10 cellular contexts compared by ENCODE assay signal in the genomic region with DNA sequence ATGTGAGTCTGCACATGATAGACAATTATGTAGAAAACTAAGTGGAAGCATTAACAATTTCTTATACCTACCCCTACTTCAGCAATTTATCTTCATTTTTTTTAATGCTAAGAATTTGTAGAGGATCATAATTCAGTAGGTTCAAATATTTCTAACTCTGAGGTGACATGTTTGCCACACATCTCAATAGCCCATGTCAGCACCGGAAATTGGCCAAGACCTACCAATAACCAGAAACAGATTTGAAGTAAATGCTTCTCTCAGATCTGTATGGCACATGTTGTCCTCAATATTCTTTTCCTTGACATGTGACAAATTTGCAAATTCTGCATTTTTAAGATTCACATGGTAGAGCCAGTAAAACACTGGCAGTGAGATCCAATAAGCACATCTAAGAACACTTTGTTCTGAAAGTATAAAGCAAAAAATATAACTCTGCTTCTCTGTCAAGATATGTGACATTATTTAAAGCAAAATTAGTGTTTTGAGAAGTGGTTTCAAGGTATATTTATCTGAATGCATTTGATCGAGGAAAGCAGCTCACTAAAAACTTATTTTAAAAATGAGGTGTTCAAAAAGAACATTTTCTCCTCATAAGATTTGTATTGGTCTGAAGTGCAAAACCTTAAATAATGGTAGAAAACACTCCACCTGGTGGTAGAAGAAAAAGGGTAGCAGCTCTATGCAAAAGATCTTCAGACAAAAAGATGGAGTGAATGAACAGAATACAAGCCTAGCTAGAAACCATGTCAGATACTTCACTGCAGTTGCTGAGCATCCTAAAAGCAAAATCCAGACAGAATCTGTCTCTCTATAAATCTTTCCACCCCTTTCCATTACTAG.
DNase-seq lines count a peak whose midpoint lies in the region; ATAC-seq and TF ChIP-seq lines count a peak whose summit lies in the region.
"Had no signal": no experiment of that assay in that cellular context is flagged by ENCODE, and none has a peak within 500 bp of the region (broad histone marks: within the 10 kb centered on the region; RNA-seq: fewer than 3 reads in every experiment).

No MANE protein-coding gene starts in this region.

- H3K27ac Mint-ChIP-seq in Caco-2 (ENCODE audit: unreplicated experiment), result no peak overlapping the region
- H3K27ac Mint-ChIP-seq in activated T-helper 2 cell treated with anti-CD3 and anti-CD28 coated beads, Interferon-gamma antibody, Interleukin-2, Interleukin-4, amounts not matched to agents 10 μg/mL and 5 μg/mL and 100 μg/mL, durations not matched to agents 14 hours and 24 hours and 36 hours, result no peak overlapping the region
- H3K27ac Mint-ChIP-seq: dendritic cell treated with granulocyte-macrophage colony-stimulating factor and Interleukin-4, amounts not matched to agents 40 ng/mL and 50 ng/mL, for 4 days had no signal

- H3K4me3 Mint-ChIP-seq in Caco-2 (ENCODE audit: unreplicated experiment), result no peak overlapping the region
- no peak overlapping the region for H3K4me3 Mint-ChIP-seq in activated T-helper 2 cell treated with anti-CD3 and anti-CD28 coated beads, Interferon-gamma antibody, Interleukin-2, Interleukin-4, amounts not matched to agents 10 μg/mL and 5 μg/mL and 100 μg/mL, durations not matched to agents 14 hours and 24 hours and 36 hours (ENCODE audit: low read depth)
- H3K4me3 Mint-ChIP-seq: dendritic cell treated with granulocyte-macrophage colony-stimulating factor and Interleukin-4, amounts not matched to agents 40 ng/mL and 50 ng/mL, for 4 days had no signal

- peaks cover under 1% of the 10 kb centered on the region for H3K4me1 Mint-ChIP-seq in Caco-2 (ENCODE audit: low read depth, unreplicated experiment)
- no peaks in the 10 kb centered on the region for H3K4me1 Mint-ChIP-seq in activated T-helper 2 cell treated with anti-CD3 and anti-CD28 coated beads, Interferon-gamma antibody, Interleukin-2, Interleukin-4, amounts not matched to agents 10 μg/mL and 5 μg/mL and 100 μg/mL, durations not matched to agents 14 hours and 24 hours and 36 hours (ENCODE audit: low read depth)

- TF ChIP-seq CTCF in Caco-2 (IDR thresholded peaks at IDR 0.05; ENCODE audit: insufficient read depth in 1 of 2, low read depth in 1 of 2, low read length in 1 of 2, severe bottlenecking in 1 of 2, unreplicated experiment in 1 of 2) (peak; percentile 12 to 63), OCI-LY3 (IDR thresholded peaks at IDR 0.05; ENCODE audit: low read depth, low read length) (peak; percentile 74), foreskin keratinocyte (conservative IDR thresholded peaks at IDR 0.05) (peak; percentile 67)

- H3K27me3 ChIP-seq in Caco-2 (replicated peaks; ENCODE audit: control insufficient read depth, insufficient read depth, low read length) (no peaks in the 10 kb centered on the region), OCI-LY3 (ENCODE audit: low read depth, low read length) (no peaks in the 10 kb centered on the region), foreskin keratinocyte (no peaks in the 10 kb centered on the region)

- BruUV-seq in Caco-2 (replicated peaks; lab: Mats Ljungman, UMichigan), result no TSS peak

- POLR2A ChIA-PET in Caco-2 (lab: Charles Lee), result no interaction called here

- H3K4me2 ChIP-seq in OCI-LY3 (ENCODE audit: low read length), result no peak overlapping the region

- CTCF ChIA-PET in Caco-2 (lab: Charles Lee), result interaction anchor here (0.9 to 2.0 kb wide), 3 partner anchors 223 to 1633 kb away, joined by 4 read pairs; no protein-coding TSS in a partner anchor

- H3K4me3 ChIP-seq in Caco-2 (ENCODE audit: low read depth, low read length) (no peak overlapping the region), OCI-LY3 (ENCODE audit: low read length) (no peak overlapping the region)

- no peaks in the 10 kb centered on the region for H3K9me3 Mint-ChIP-seq in Caco-2 (ENCODE audit: unreplicated experiment)
- H3K9me3 Mint-ChIP-seq in activated T-helper 2 cell treated with anti-CD3 and anti-CD28 coated beads, Interferon-gamma antibody, Interleukin-2, Interleukin-4, amounts not matched to agents 10 μg/mL and 5 μg/mL and 100 μg/mL, durations not matched to agents 14 hours and 24 hours and 36 hours, result no peaks in the 10 kb centered on the region
- H3K9me3 Mint-ChIP-seq: dendritic cell treated with granulocyte-macrophage colony-stimulating factor and Interleukin-4, amounts not matched to agents 40 ng/mL and 50 ng/mL, for 4 days had no signal

- H4K20me1 ChIP-seq in OCI-LY3 (ENCODE audit: insufficient read depth, low read length), result no peaks in the 10 kb centered on the region

- no peaks in the 10 kb centered on the region for H3K79me2 ChIP-seq in OCI-LY3 (ENCODE audit: low read length)

- peak; percentile 59 for ATAC-seq in GM19455 (IDR thresholded peaks at IDR 0.05; ENCODE audit: unreplicated experiment)
- peak; percentile 53 for ATAC-seq in foreskin keratinocyte

- H3K9me3 ChIP-seq in Caco-2, result no peaks in the 10 kb centered on the region
- H3K9me3 ChIP-seq in OCI-LY3 (ENCODE audit: insufficient read depth, low read length), result no peaks in the 10 kb centered on the region

- intact Hi-C loops in Caco-2 (cut with micrococcal nuclease; ENCODE audit: unreplicated experiment), result loop anchor here (2.0 to 10.0 kb wide), 3 partner anchors 157 to 1633 kb away; no protein-coding TSS in a partner anchor
- intact Hi-C loops in activated T-helper 2 cell treated with anti-CD3 and anti-CD28 coated beads, Interferon-gamma antibody, Interleukin-2, Interleukin-4, amounts not matched to agents 10 μg/mL and 5 μg/mL and 100 μg/mL, durations not matched to agents 14 hours and 24 hours and 36 hours (cut with micrococcal nuclease), result no loop called here

- peak in 1 of 2 experiments; percentile 7 for DNase-seq in Caco-2
- peak in 1 of 2 donors; percentile 11 for DNase-seq in foreskin keratinocyte
- no peak for DNase-seq in activated T-helper 2 cell treated with anti-CD3 and anti-CD28 coated beads, Interferon-gamma antibody, Interleukin-2, Interleukin-4, amounts not matched to agents 10 μg/mL and 5 μg/mL and 100 μg/mL, durations not matched to agents 14 hours and 24 hours and 36 hours (ENCODE audit: low spot score)
- no peak for DNase-seq in DMS79 (lab: John Stamatoyannopoulos, UW)
- DNase-seq in NCI-H187 treated with DMSO at 0.1 percent for 48 hours (lab: John Stamatoyannopoulos, UW), result no peak
- DNase-seq in activated naive CD4-positive, alpha-beta T cell treated with anti-CD3 and anti-CD28 coated beads, Interleukin-2, amount 50 U/mL, for 16 hours, result no peak
- DNase-seq: Right ventricle myocardium superior had no signal

- peaks cover 9% of the 10 kb centered on the region for H3K27me3 Mint-ChIP-seq in Caco-2 (ENCODE audit: insufficient read depth, unreplicated experiment)
- H3K27me3 Mint-ChIP-seq in activated T-helper 2 cell treated with anti-CD3 and anti-CD28 coated beads, Interferon-gamma antibody, Interleukin-2, Interleukin-4, amounts not matched to agents 10 μg/mL and 5 μg/mL and 100 μg/mL, durations not matched to agents 14 hours and 24 hours and 36 hours (ENCODE audit: low read depth), result no peaks in the 10 kb centered on the region

- no peaks in the 10 kb centered on the region for H3K4me1 ChIP-seq in Caco-2
- no peaks in the 10 kb centered on the region for H3K4me1 ChIP-seq in OCI-LY3 (ENCODE audit: low read length)
- H3K4me1 ChIP-seq in foreskin keratinocyte, result no peaks in the 10 kb centered on the region

- no peak overlapping the region for H3K9ac ChIP-seq in OCI-LY3 (ENCODE audit: low read length)

- no peaks in the 10 kb centered on the region for H3K36me3 ChIP-seq in Caco-2 (ENCODE audit: control insufficient read depth, insufficient read depth, low read length)
- no peaks in the 10 kb centered on the region for H3K36me3 ChIP-seq in OCI-LY3 (replicated peaks; ENCODE audit: low read depth, low read length)

- H3K27ac ChIP-seq in OCI-LY3 (ENCODE audit: low read length), result no peak overlapping the region
- no peak overlapping the region for H3K27ac ChIP-seq in foreskin keratinocyte

- H3K36me3 Mint-ChIP-seq in Caco-2 (ENCODE audit: insufficient read depth, unreplicated experiment), result no peaks in the 10 kb centered on the region
- H3K36me3 Mint-ChIP-seq in activated T-helper 2 cell treated with anti-CD3 and anti-CD28 coated beads, Interferon-gamma antibody, Interleukin-2, Interleukin-4, amounts not matched to agents 10 μg/mL and 5 μg/mL and 100 μg/mL, durations not matched to agents 14 hours and 24 hours and 36 hours (ENCODE audit: low read depth), result no peaks in the 10 kb centered on the region

- no peak overlapping the region; the same call in 1 of the 2 replicates for H2AFZ ChIP-seq in OCI-LY3 (ENCODE audit: low read depth, low read length)
